ENCODE assay signal across 10 cellular contexts in genomic region chr1:19113362-19114092, GRCh38.
A peak's percentile ranks its signal among the peaks of the same experiment; 100 is the strongest.
DNase-seq lines count a peak whose midpoint lies in the region; ATAC-seq and TF ChIP-seq lines count a peak whose summit lies in the region.
"Had no signal": no experiment of that assay in that cellular context is flagged by ENCODE, and none has a peak within 500 bp of the region (broad histone marks: within the 10 kb centered on the region; RNA-seq: fewer than 3 reads in every experiment).

No MANE protein-coding gene starts in this region.

- WGBS in ovary, 3 donors = 67 to 73% (median 70%) methylated on average over 8 of the region's 8 CpGs

- in situ Hi-C loops in Caki2 (cut with HindIII; ENCODE audit: low pct_unique_long_range_greater_than_20kb, low sequenced_read_pairs) = no loop called here

- DNase-seq in Caki2 (ENCODE audit: low read depth) (peak; percentile 49), HEK293T (ENCODE audit: extremely low spot score) (peak; percentile 28), T follicular helper cell (ENCODE audit: low read depth) (peak; percentile 4), cerebellar cortex (ENCODE audit: low spot score) (peak; percentile 65), ovary (no peak), ascending aorta (ENCODE audit: low spot score in 2 of 2) (no peak)

- no peaks in the 10 kb centered on the region for H3K9me2 ChIP-seq in neural cell (ENCODE audit: insufficient read depth, low read length)

- peak; percentile 50 for TF ChIP-seq RAD21 in neural cell (conservative IDR thresholded peaks at IDR 0.05)

- no peak for TF ChIP-seq EP300 in neural cell (conservative IDR thresholded peaks at IDR 0.05; ENCODE audit: poor library complexity, severe bottlenecking)
- no peak for TF ChIP-seq EP300 in ovary (IDR thresholded peaks at IDR 0.05)

- H3K79me2 ChIP-seq in neural cell (replicated peaks; ENCODE audit: insufficient read depth, low read length) = no peaks in the 10 kb centered on the region

- CTCF ChIA-PET in HEK293T (lab: Yijun Ruan, JAX) = interaction anchor here (0.6 to 1.2 kb wide), 2 partner anchors 20 to 200 kb away, joined by 3 to 4 read pairs; no protein-coding TSS in a partner anchor

- H4K20me1 ChIP-seq in neural cell (ENCODE audit: insufficient read depth) = no peaks in the 10 kb centered on the region

- H3K9ac ChIP-seq in neural cell (ENCODE audit: low read length) = no peak overlapping the region

- TF ChIP-seq POLR2A in ovary (IDR thresholded peaks at IDR 0.05) = no peak

- H3K9me3 ChIP-seq in neural cell (ENCODE audit: low read length) (no peaks in the 10 kb centered on the region), ovary (no peaks in the 10 kb centered on the region), ascending aorta (no peaks in the 10 kb centered on the region)

- H3K4me3 ChIP-seq in neural cell (ENCODE audit: low read length) = no peak overlapping the region
- no peak overlapping the region for H3K4me3 ChIP-seq in ovary
- no peak overlapping the region for H3K4me3 ChIP-seq in ascending aorta
- H3K4me3 ChIP-seq: lung, SK-N-MC had no signal

- no peak overlapping the region for H2AFZ ChIP-seq in neural cell (ENCODE audit: low read depth, low read length)

- H3K27me3 ChIP-seq in neural cell (ENCODE audit: insufficient read depth, low read depth, low read length) (no peaks in the 10 kb centered on the region), ovary (no peaks in the 10 kb centered on the region), ascending aorta (no peaks in the 10 kb centered on the region)

- POLR2A ChIA-PET in HEK293T (lab: Yijun Ruan, JAX) = no interaction called here

- intact Hi-C loops in ovary (cut with DNase I) (loop anchor here in 1 of 4 donors (10.0 kb wide), 1 partner anchor 209 kb away; the partner anchor contains the start of gene ALDH4A1), ascending aorta (cut with DNase I) (no loop called here)

- H3K27ac ChIP-seq in neural cell (ENCODE audit: low read length) = no peak overlapping the region
- H3K27ac ChIP-seq in ovary = no peak overlapping the region
- no peak overlapping the region for H3K27ac ChIP-seq in ascending aorta
- H3K27ac ChIP-seq: SK-N-MC had no signal

- TF ChIP-seq CTCF in neural cell (IDR thresholded peaks at IDR 0.05; ENCODE audit: poor library complexity, severe bottlenecking) (peak; percentile 64), ovary (IDR thresholded peaks at IDR 0.05) (no peak), ascending aorta (IDR thresholded peaks at IDR 0.05) (peak in 1 of 3 experiments; percentile 21)

- H3K36me3 ChIP-seq in neural cell (ENCODE audit: insufficient read depth, low read length) (peaks cover 29% of the 10 kb centered on the region), ovary (no peaks in the 10 kb centered on the region), ascending aorta (peaks cover 96 to 100% of the 10 kb centered on the region in 2 donors)

- no peaks in the 10 kb centered on the region for H3K4me1 ChIP-seq in ovary (ENCODE audit: insufficient read depth)
- no peaks in the 10 kb centered on the region for H3K4me1 ChIP-seq in ascending aorta

- no peak for ATAC-seq in GM19328 (IDR thresholded peaks at IDR 0.05; ENCODE audit: unreplicated experiment)

- no peak overlapping the region for H3K4me2 ChIP-seq in neural cell (ENCODE audit: low read length)

- no peaks in the 10 kb centered on the region for H3F3A ChIP-seq in neural cell (ENCODE audit: insufficient read depth, low read length, poor library complexity, severe bottlenecking)

TF ChIP-seq in HEK293T, 16 proteins besides CTCF, POLR2A, EP300 and RAD21:
- TF ChIP-seq ARNT (IDR thresholded peaks at IDR 0.05) = no peak
- no peak for TF ChIP-seq HDGF (IDR thresholded peaks at IDR 0.05; ENCODE audit: borderline replicate concordance)
- no peak for TF ChIP-seq TARDBP (IDR thresholded peaks at IDR 0.05)
- no peak for TF ChIP-seq L3MBTL2 (conservative IDR thresholded peaks at IDR 0.05)
- TF ChIP-seq CTBP1 (IDR thresholded peaks at IDR 0.05; ENCODE audit: borderline replicate concordance) = no peak
- TF ChIP-seq ELF4 (IDR thresholded peaks at IDR 0.05) = no peak
- no peak for TF ChIP-seq ZNF384 (IDR thresholded peaks at IDR 0.05)

TF ChIP-seq in neural cell, 6 proteins besides CTCF, POLR2A, EP300 and RAD21:
- no peak for TF ChIP-seq MXI1 (conservative IDR thresholded peaks at IDR 0.05; ENCODE audit: poor library complexity, severe bottlenecking)
- TF ChIP-seq SMC3 (conservative IDR thresholded peaks at IDR 0.05; ENCODE audit: poor library complexity) = peak; percentile 72
TF ChIP-seq in neural cell: peak in this region for 1.

Comparison
In these comparisons a context has a peak if more than half of its experiments do, and no peak if none do; other contexts are left out.
1. DNase-seq: peak in Caki2 (single experiment), HEK293T (single experiment), T follicular helper cell (single experiment) and cerebellar cortex (single experiment); none in ovary (0 of 5) and ascending aorta (0 of 2).